In genomic region chrX:49073641-49074575, GRCh38 we compare ENCODE assay signal across 8 cellular contexts. TPM values are rescaled to one million over a fixed set of nuclear protein-coding genes. Genes with fewer than 3 reads are reported as not detected.
DNase-seq lines count a peak whose midpoint lies in the region; ATAC-seq, FAIRE-seq and TF ChIP-seq lines count a peak whose summit lies in the region.

Gene PRAF2, minus strand, starts transcription at chrX:49074002. Its CDS starts 15 bp downstream, at chrX:49073987.

- TF ChIP-seq RAD21 in K562 (CRISPR knock-in tag; conservative IDR thresholded peaks at IDR 0.05 in 1 of 2, IDR thresholded peaks at IDR 0.05 in 1 of 2), result no peak

- BruUV-seq in K562 (replicated peaks; lab: Mats Ljungman, UMichigan), result no TSS peak

- intact Hi-C loops in K562 (cut with micrococcal nuclease), result no loop called here

- no peaks in the 10 kb centered on the region for H3K9me1 ChIP-seq in K562 (ENCODE audit: control insufficient read depth, insufficient read depth, low read length)

- no peak for TF ChIP-seq CTCF in K562 (IDR thresholded peaks at IDR 0.05 in 2 of 3, conservative IDR thresholded peaks at IDR 0.05 in 1 of 3; ENCODE audit: insufficient read depth in 2 of 3, low read depth in 1 of 3, low read length in 3 of 3)

- ATAC-seq in HG02610 (IDR thresholded peaks at IDR 0.05; ENCODE audit: unreplicated experiment) (peak; percentile 90), K562 (no peak; the same call in 2 of the 3 replicates)

- no peak for TF ChIP-seq POLR2A in K562 (conservative IDR thresholded peaks at IDR 0.05)

- H3K27me3 ChIP-seq in K562 (ENCODE audit: control insufficient read depth in 2 of 2, insufficient read depth in 2 of 2, low read length in 2 of 2), result no peaks in the 10 kb centered on the region

- H2AFZ ChIP-seq in K562 (ENCODE audit: low read depth, low read length), result no peak within 1 kb of the TSS

- POLR2A ChIA-PET in K562 (lab: Yijun Ruan, JAX), result no interaction called here

- in situ Hi-C loops in K562 (cut with MboI), result no loop called here
- in situ Hi-C loops in KBM-7 (cut with MboI; ENCODE audit: low pct_unique_long_range_greater_than_20kb, low sequenced_read_pairs), result no loop called here

- no peak for FAIRE-seq in K562 (lab: Jason Lieb, UNC)

- no peaks in the 10 kb centered on the region for H4K20me1 ChIP-seq in K562 (replicated peaks; ENCODE audit: control insufficient read depth, insufficient read depth, low read length)

- no peak for TF ChIP-seq EP300 in K562 (IDR thresholded peaks at IDR 0.05; ENCODE audit: low read length)

- no peak within 1 kb of the TSS for H3K27ac ChIP-seq in K562 (ENCODE audit: extremely low read depth, low read depth, low read length)

- H3K9me3 ChIP-seq in K562 (replicated peaks; ENCODE audit: control insufficient read depth, insufficient read depth, low read depth, low read length), result no peaks in the 10 kb centered on the region

- peaks cover 3 to 34% of the 10 kb centered on the region in 2 experiments; a peak in 3 of 5 replicates for H3K4me1 ChIP-seq in K562 (replicated peaks in 1 of 2; ENCODE audit: control insufficient read depth in 2 of 2, insufficient read depth in 2 of 2, low read length in 2 of 2)

- CTCF ChIA-PET in K562 (lab: Yijun Ruan, JAX; ENCODE audit: low intra/inter-chr PET ratio), result no interaction called here

- H3K36me3 ChIP-seq in K562 (ENCODE audit: control insufficient read depth, insufficient read depth, low read length), result peaks cover 29% of the 10 kb centered on the region; the same call in 2 of the 3 replicates

- no peak within 1 kb of the TSS; a peak in 1 of 4 replicates for H3K9ac ChIP-seq in K562 (ENCODE audit: insufficient read depth in 1 of 2, low read depth in 2 of 2, low read length in 2 of 2)

- 93% methylated on average over 20 of the region's 61 CpGs for WGBS in K562 (ENCODE audit: insufficient coverage, low coverage, missing lambda C conversion rate)

- H3K79me2 ChIP-seq in K562 (ENCODE audit: control insufficient read depth, insufficient read depth, low read length), result peaks cover 6% of the 10 kb centered on the region; the same call in 2 of the 3 replicates

- DNase-seq in GF-D8 (lab: John Stamatoyannopoulos, UW) (peak; percentile 69), NCI-H187 treated with DMSO at 0.1 percent for 48 hours (lab: John Stamatoyannopoulos, UW) (peak; percentile 5), T-helper 9 cell (peak; percentile 76), K562 (ENCODE audit: extremely low read depth in 1 of 4, low spot score in 3 of 4) (no peak), hippocampal formation (lab: John Stamatoyannopoulos, UW) (peak; percentile 77 to 87), retina (peak; percentile 88), KBM-7 (no peak)

- H3K4me3 ChIP-seq in K562, result no peak within 1 kb of the TSS

- no peak within 1 kb of the TSS for H3K4me2 ChIP-seq in K562 (ENCODE audit: insufficient read depth, low read length)

TF ChIP-seq in K562, 482 proteins besides CTCF, POLR2A, EP300 and RAD21:
- peak; percentile 65 for TF ChIP-seq POLR2G (IDR thresholded peaks at IDR 0.05; ENCODE audit: low read depth, low read length)
- no peak for TF ChIP-seq NFXL1 (CRISPR knock-in tag; IDR thresholded peaks at IDR 0.05)
- TF ChIP-seq KLF10 (CRISPR knock-in tag; IDR thresholded peaks at IDR 0.05), result no peak
- TF ChIP-seq GMEB1 (CRISPR knock-in tag; IDR thresholded peaks at IDR 0.05), result no peak
- TF ChIP-seq ZBTB33 (CRISPR knock-in tag; IDR thresholded peaks at IDR 0.05), result peak; percentile 79
- no peak for TF ChIP-seq CREB3L1 (IDR thresholded peaks at IDR 0.05; ENCODE audit: borderline replicate concordance, low read depth)
- no peak for TF ChIP-seq ZNF780A (CRISPR knock-in tag; IDR thresholded peaks at IDR 0.05)
- peak; percentile 66 for TF ChIP-seq RBFOX2 (IDR thresholded peaks at IDR 0.05; ENCODE audit: low read depth, low read length)
- peak; percentile 68 for TF ChIP-seq RBM22 (IDR thresholded peaks at IDR 0.05; ENCODE audit: low read depth, low read length, poor library complexity, severe bottlenecking)
- TF ChIP-seq LCOR (CRISPR knock-in tag; IDR thresholded peaks at IDR 0.05), result no peak
- no peak for TF ChIP-seq NFRKB (IDR thresholded peaks at IDR 0.05; ENCODE audit: low read depth)
- TF ChIP-seq ZNF583 (CRISPR knock-in tag; IDR thresholded peaks at IDR 0.05), result no peak
- TF ChIP-seq KLF13 (tag; IDR thresholded peaks at IDR 0.05; ENCODE audit: borderline replicate concordance, low read depth), result no peak
- TF ChIP-seq CREM (IDR thresholded peaks at IDR 0.05; ENCODE audit: low read depth), result no peak
- no peak for TF ChIP-seq CREB1 (IDR thresholded peaks at IDR 0.05)
- TF ChIP-seq CREB1 (CRISPR knock-in tag; IDR thresholded peaks at IDR 0.05), result no peak
- no peak for TF ChIP-seq ARNT (IDR thresholded peaks at IDR 0.05)
- TF ChIP-seq ZNF274 (IDR thresholded peaks at IDR 0.05; ENCODE audit: borderline replicate concordance, low read depth, low read length), result no peak

RNA-seq across cellular contexts. Expression of gene PRAF2, which starts in this region (rescaled TPM):
- 7.1 and 19.3 TPM in 2 replicates for total RNA-seq in K562 (2011; cell fraction: chromatin; rRNA removed; ENCODE audit: low replicate concordance)
- total RNA-seq in K562 (2011; cell fraction: nucleolus; rRNA removed), result 10.7 and 13.4 TPM in 2 replicates
- total RNA-seq in K562 (2011; cell fraction: nucleoplasm; rRNA removed), result 11.1 and 15.0 TPM in 2 replicates
- 2.0 and 2.4 TPM in 2 replicates for total RNA-seq in K562 (2014; rRNA removed)
- 0.55 and 0.64 TPM in 2 replicates for total RNA-seq in K562 (2014; rRNA removed; fragmentation: Illumina TruSeq; extraction: Trizol)
- total RNA-seq in K562 (2015; rRNA removed; fragmentation: Illumina TruSeq; extraction: Trizol), result 0.75 and 1.2 TPM in 2 replicates
- total RNA-seq in K562 (2021), result 2.8 and 3.8 TPM in 2 replicates
- polyA plus RNA-seq in K562 (2011; rRNA removed), result 2.5 and 5.3 TPM in 2 replicates
- polyA plus RNA-seq in K562 (2011; cell fraction: cytosol; rRNA removed), result 2.9 and 4.7 TPM in 2 replicates
- 23.9 and 40.4 TPM in 2 replicates for polyA plus RNA-seq in K562 (2011; cell fraction: nucleus; rRNA removed)
- 2.3 and 14.7 TPM in 2 replicates for polyA plus RNA-seq in K562 (2012)
- polyA plus RNA-seq in K562 (2014; fragmentation: Illumina TruSeq; extraction: Trizol), result 3.6 and 3.7 TPM in 2 replicates
- polyA plus RNA-seq in K562 (2014; fragmentation: Nextera tagmentation; extraction: Ambion mirVana), result under 1 TPM; 0.24 to 0.29 TPM
- 3.8 and 5.7 TPM in 2 replicates for polyA plus RNA-seq in K562 (2014; rRNA removed)
- polyA minus RNA-seq in K562 (2011; rRNA and poly(A)+ RNA removed), result 0.63 and 0.72 TPM in 2 replicates
- polyA minus RNA-seq in K562 (2011; cell fraction: cytosol; rRNA and poly(A)+ RNA removed), result 0.67 and 1.4 TPM in 2 replicates
- 3.9 and 4.9 TPM in 2 replicates for polyA minus RNA-seq in K562 (2011; cell fraction: nucleus; rRNA and poly(A)+ RNA removed)

Comparison
In these comparisons a context has a peak if more than half of its experiments do, and no peak if none do; other contexts are left out.
1. DNase-seq: peak in GF-D8 (single experiment), NCI-H187 treated with DMSO at 0.1 percent for 48 hours (single experiment), T-helper 9 cell (single experiment), hippocampal formation (2 of 2) and retina (single experiment); none in K562 (0 of 4) and KBM-7 (single experiment).